35 cellular contexts compared by ENCODE assay signal in genomic region chr15:79678032-79678701, GRCh38.
"Had no signal": no experiment of that assay in that cellular context is flagged by ENCODE, and none has a peak within 500 bp of the region (broad histone marks: within the 10 kb centered on the region; RNA-seq: fewer than 3 reads in every experiment).

No MANE protein-coding gene starts in this region.

- H3K9me3 ChIP-seq: MG63 had no signal

- H3K36me3 ChIP-seq: MG63 had no signal

- H3K9ac ChIP-seq: KMS-11 had no signal

- DNase-seq: Karpas-422, Kasumi-1, KG1, MG63, MM.1S, MV-4-11, NCI-H1048, NCI-H1092, NCI-H1092 treated with DMSO at 0.1 percent for 48 hours, NCI-H1105, NCI-H1105 treated with DMSO at 0.1 percent for 48 hours, NCI-H1417, NCI-H1417 treated with DMSO at 0.1 percent for 48 hours, NCI-H1436, NCI-H1436 treated with DMSO at 0.1 percent for 48 hours, NCI-H146, NCI-H1694, NCI-H1694 treated with DMSO at 0.1 percent for 48 hours, NCI-H187, NCI-H187 treated with DMSO at 0.1 percent for 48 hours, NCI-H1930, NCI-H2029, NCI-H2029 treated with DMSO at 0.1 percent for 48 hours, NCI-H2081, NCI-H2081 treated with DMSO at 0.1 percent for 48 hours, NCI-H2107, NCI-H2171, NCI-H2171 treated with DMSO at 0.1 percent for 48 hours, NCI-H2227 treated with DMSO at 0.1 percent for 48 hours, NCI-H226, NCI-H345, NCI-H446, NCI-H446 treated with DMSO at 0.1 percent for 48 hours, NCI-H510A had no signal

- H3K4me3 ChIP-seq: MG63 had no signal

- H3K27ac ChIP-seq: KMS-11 had no signal
